8 cellular contexts compared by ENCODE assay signal in the genomic region with DNA sequence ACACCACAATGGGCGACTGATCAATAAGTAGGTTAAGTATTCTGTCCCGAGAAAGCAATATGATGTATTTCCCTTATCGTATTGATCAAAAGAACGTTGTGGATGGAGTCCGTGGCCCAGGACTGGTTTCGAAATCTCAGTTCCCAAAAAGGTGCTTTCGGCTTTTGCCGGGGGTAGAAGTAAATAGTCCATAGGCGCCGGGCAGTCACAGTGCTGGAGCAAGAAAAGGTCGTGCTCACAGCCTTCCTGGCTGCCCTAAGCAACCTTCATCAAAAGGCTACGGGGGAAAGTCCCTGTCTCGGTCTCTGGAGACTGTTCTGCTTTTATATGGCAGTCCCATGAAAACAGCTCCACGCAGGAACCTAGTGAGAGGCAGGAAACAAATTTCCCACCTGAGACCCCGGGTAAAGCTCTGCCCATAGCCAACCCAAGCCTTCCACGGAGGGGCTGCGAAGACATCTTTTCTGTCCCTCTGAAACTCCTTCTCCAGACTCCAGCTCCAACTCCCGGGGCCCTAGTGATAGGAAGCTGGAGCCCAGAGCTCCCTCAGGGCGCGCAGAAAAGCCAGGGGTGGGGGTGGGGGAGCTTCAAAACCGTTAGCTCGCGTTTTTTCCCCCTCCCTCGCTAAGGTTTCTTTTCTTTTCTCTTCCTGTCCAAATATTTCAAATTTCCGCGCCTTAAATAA. TPM values are rescaled to one million over a fixed set of nuclear protein-coding genes. Genes with fewer than 3 reads are reported as not detected.
DNase-seq lines count a peak whose midpoint lies in the region; ATAC-seq and TF ChIP-seq lines count a peak whose summit lies in the region.

No MANE protein-coding gene starts in this region.

- H3K27me3 ChIP-seq in trophoblast cell (ENCODE audit: insufficient read depth, low read length), result peaks cover 32% of the 10 kb centered on the region

- DNase-seq in COLO668 (lab: John Stamatoyannopoulos, UW; ENCODE audit: unreplicated experiment), result peak; percentile 88
- peak; percentile 63 for DNase-seq in NCI-H524 treated with DMSO at 0.1 percent for 48 hours (lab: John Stamatoyannopoulos, UW)
- DNase-seq in activated effector memory CD4-positive, alpha-beta T cell treated with Interleukin-2 at 50 U/mL for 16 hours, result peak; percentile 13
- no peak for DNase-seq in glutamatergic neuron
- DNase-seq in trophoblast cell, result peak in 1 of 2 donors; percentile 47

- H3K9ac ChIP-seq in trophoblast cell (ENCODE audit: low read length), result no peak overlapping the region

- H3K4me3 Mint-ChIP-seq in glutamatergic neuron (ENCODE audit: unreplicated experiment), result peak overlapping the region; percentile 74

- H3K36me3 ChIP-seq in trophoblast cell (ENCODE audit: control insufficient read depth in 1 of 2, insufficient read depth in 2 of 2, low read length in 2 of 2), result no peaks in the 10 kb centered on the region

- no peak overlapping the region for H3K18ac ChIP-seq in trophoblast cell (ENCODE audit: low read length)

- WGBS in trophoblast cell (ENCODE audit: extremely low coverage, insufficient coverage, insufficient read length), result no CpG with 5 or more reads among the region's 26 CpGs

- ATAC-seq in GM19023 (IDR thresholded peaks at IDR 0.05; ENCODE audit: unreplicated experiment), result peak; percentile 59
- ATAC-seq in HG03103 (IDR thresholded peaks at IDR 0.05; ENCODE audit: low read depth, unreplicated experiment), result peak; percentile 45
- no peak for ATAC-seq in HG03280 (IDR thresholded peaks at IDR 0.05; ENCODE audit: unreplicated experiment)

- H3K9me3 ChIP-seq in trophoblast cell (ENCODE audit: insufficient read depth, low read depth, low read length), result no peaks in the 10 kb centered on the region

- TF ChIP-seq CTCF in glutamatergic neuron (IDR thresholded peaks at IDR 0.05; ENCODE audit: partially characterized antibody, unreplicated experiment), result no peak

- H3K4me3 ChIP-seq in trophoblast cell (ENCODE audit: low read depth, low read length), result no peak overlapping the region

- peaks cover 6 to 7% of the 10 kb centered on the region in 2 experiments for H3K4me1 ChIP-seq in trophoblast cell (ENCODE audit: control insufficient read depth in 1 of 2, insufficient read depth in 2 of 2, low read length in 2 of 2)

- H3K4me2 ChIP-seq in trophoblast cell (ENCODE audit: low read length), result peak overlapping the region; percentile 81

- H3K36me3 Mint-ChIP-seq in glutamatergic neuron (ENCODE audit: unreplicated experiment), result no peaks in the 10 kb centered on the region

- H3K14ac ChIP-seq in trophoblast cell (ENCODE audit: low read length), result no peak overlapping the region

- no peak overlapping the region for H2BK5ac ChIP-seq in trophoblast cell (ENCODE audit: low read depth, low read length, poor library complexity)

- peaks cover 6% of the 10 kb centered on the region for H3K4me1 Mint-ChIP-seq in glutamatergic neuron (ENCODE audit: low read depth, unreplicated experiment)

- H3K27me3 Mint-ChIP-seq in glutamatergic neuron (ENCODE audit: unreplicated experiment), result peaks cover 31% of the 10 kb centered on the region

- no peak overlapping the region for H4K8ac ChIP-seq in trophoblast cell (ENCODE audit: low read depth, low read length)

- no peak overlapping the region for H3K4ac ChIP-seq in trophoblast cell (ENCODE audit: low read depth, low read length)

- H2BK120ac ChIP-seq in trophoblast cell (ENCODE audit: insufficient read depth, low read length, poor library complexity), result no peak overlapping the region

- H3K23ac ChIP-seq in trophoblast cell (ENCODE audit: low read length), result no peak overlapping the region

- H3K9me3 Mint-ChIP-seq in glutamatergic neuron (ENCODE audit: unreplicated experiment), result peaks cover 9% of the 10 kb centered on the region

- H4K91ac ChIP-seq in trophoblast cell (ENCODE audit: low read depth, low read length), result no peak overlapping the region

- H3K79me1 ChIP-seq in trophoblast cell (ENCODE audit: low read length), result no peaks in the 10 kb centered on the region

- H2BK12ac ChIP-seq in trophoblast cell (ENCODE audit: low read length), result no peak overlapping the region

- no peak overlapping the region for H3K27ac Mint-ChIP-seq in glutamatergic neuron (ENCODE audit: unreplicated experiment)

- no peaks in the 10 kb centered on the region for H3K79me2 ChIP-seq in trophoblast cell (ENCODE audit: control insufficient read depth, insufficient read depth, low read length, poor library complexity)

- no peak overlapping the region for H4K12ac ChIP-seq in trophoblast cell (ENCODE audit: low read depth, low read length)

- H2AFZ ChIP-seq in trophoblast cell (ENCODE audit: insufficient read depth, low read length, poor library complexity), result no peak overlapping the region

- no peak overlapping the region for H3K27ac ChIP-seq in trophoblast cell (ENCODE audit: low read depth, low read length)

- no peak overlapping the region for H2AK5ac ChIP-seq in trophoblast cell (ENCODE audit: low read length)

RNA-seq across cellular contexts. Expression of a gene that starts 7.0 kb away (rescaled TPM):
- 1.3 TPM for total RNA-seq in glutamatergic neuron (ENCODE audit: unreplicated experiment)
- polyA plus RNA-seq in trophoblast cell (2013), result 1.00 and 1.1 TPM in 2 replicates

RNA-seq across cellular contexts. Expression of a gene that starts 17.0 kb away (rescaled TPM):
- total RNA-seq in glutamatergic neuron (ENCODE audit: unreplicated experiment), result 57.3 TPM
- polyA plus RNA-seq in trophoblast cell (2013), result 23.3 and 23.5 TPM in 2 replicates
